1 cellular context compared by ENCODE assay signal in the genomic region with DNA sequence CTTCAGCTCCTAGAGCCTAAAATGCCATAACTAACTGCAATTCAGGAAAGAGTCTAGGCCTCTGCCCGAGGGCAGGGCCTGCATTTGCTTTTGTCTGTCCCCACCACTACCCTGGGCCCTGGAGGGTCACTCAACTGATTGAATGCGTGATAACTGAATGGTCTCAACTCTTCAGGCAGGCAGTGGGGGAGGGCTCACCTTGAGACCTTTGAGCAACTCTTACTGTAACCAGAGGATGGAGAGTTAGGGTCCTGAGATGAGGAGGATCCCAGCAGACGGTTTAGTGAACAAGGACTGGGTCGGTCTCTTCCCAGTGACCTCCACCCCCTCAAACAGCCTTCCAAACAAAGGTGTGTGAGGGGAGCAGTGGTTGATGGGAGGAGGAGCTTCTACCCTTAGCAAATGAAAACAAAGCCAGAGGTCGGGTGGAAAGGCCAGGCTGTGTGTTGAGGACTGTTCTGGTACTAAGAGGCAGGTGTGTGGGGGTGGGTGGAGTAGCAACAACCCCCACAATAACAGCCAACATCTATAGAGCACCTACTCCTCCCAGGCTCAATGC.
TF ChIP-seq lines count a peak whose summit lies in the region.

No MANE protein-coding gene starts in this region.

TF ChIP-seq in HepG2, 621 proteins besides CTCF, POLR2A, EP300 and RAD21 (continued from another document):
- TF ChIP-seq KDM1A (CRISPR knock-in tag; IDR thresholded peaks at IDR 0.05) = no peak
- no peak for TF ChIP-seq HNF4G (IDR thresholded peaks at IDR 0.05; ENCODE audit: borderline replicate concordance, low read depth, low read length)
- no peak for TF ChIP-seq HNF4G (CRISPR knock-in tag; IDR thresholded peaks at IDR 0.05; ENCODE audit: borderline replicate concordance, low read depth)
- TF ChIP-seq SALL1 (CRISPR knock-in tag; IDR thresholded peaks at IDR 0.05) = peak; percentile 44; the same call in 1 of the 2 replicates
- no peak for TF ChIP-seq FOXM1 (CRISPR knock-in tag; IDR thresholded peaks at IDR 0.05)
- TF ChIP-seq MED1 (CRISPR knock-in tag; IDR thresholded peaks at IDR 0.05) = 0 out of 2 replicates have a peak, but pooled peaks have one; percentile 22
- peak; percentile 26; the same call in 1 of the 2 replicates for TF ChIP-seq GFI1 (CRISPR knock-in tag; IDR thresholded peaks at IDR 0.05; ENCODE audit: borderline replicate concordance)
- no peak for TF ChIP-seq PAWR (CRISPR knock-in tag; IDR thresholded peaks at IDR 0.05; ENCODE audit: borderline replicate concordance)
- TF ChIP-seq, protein P1, sequence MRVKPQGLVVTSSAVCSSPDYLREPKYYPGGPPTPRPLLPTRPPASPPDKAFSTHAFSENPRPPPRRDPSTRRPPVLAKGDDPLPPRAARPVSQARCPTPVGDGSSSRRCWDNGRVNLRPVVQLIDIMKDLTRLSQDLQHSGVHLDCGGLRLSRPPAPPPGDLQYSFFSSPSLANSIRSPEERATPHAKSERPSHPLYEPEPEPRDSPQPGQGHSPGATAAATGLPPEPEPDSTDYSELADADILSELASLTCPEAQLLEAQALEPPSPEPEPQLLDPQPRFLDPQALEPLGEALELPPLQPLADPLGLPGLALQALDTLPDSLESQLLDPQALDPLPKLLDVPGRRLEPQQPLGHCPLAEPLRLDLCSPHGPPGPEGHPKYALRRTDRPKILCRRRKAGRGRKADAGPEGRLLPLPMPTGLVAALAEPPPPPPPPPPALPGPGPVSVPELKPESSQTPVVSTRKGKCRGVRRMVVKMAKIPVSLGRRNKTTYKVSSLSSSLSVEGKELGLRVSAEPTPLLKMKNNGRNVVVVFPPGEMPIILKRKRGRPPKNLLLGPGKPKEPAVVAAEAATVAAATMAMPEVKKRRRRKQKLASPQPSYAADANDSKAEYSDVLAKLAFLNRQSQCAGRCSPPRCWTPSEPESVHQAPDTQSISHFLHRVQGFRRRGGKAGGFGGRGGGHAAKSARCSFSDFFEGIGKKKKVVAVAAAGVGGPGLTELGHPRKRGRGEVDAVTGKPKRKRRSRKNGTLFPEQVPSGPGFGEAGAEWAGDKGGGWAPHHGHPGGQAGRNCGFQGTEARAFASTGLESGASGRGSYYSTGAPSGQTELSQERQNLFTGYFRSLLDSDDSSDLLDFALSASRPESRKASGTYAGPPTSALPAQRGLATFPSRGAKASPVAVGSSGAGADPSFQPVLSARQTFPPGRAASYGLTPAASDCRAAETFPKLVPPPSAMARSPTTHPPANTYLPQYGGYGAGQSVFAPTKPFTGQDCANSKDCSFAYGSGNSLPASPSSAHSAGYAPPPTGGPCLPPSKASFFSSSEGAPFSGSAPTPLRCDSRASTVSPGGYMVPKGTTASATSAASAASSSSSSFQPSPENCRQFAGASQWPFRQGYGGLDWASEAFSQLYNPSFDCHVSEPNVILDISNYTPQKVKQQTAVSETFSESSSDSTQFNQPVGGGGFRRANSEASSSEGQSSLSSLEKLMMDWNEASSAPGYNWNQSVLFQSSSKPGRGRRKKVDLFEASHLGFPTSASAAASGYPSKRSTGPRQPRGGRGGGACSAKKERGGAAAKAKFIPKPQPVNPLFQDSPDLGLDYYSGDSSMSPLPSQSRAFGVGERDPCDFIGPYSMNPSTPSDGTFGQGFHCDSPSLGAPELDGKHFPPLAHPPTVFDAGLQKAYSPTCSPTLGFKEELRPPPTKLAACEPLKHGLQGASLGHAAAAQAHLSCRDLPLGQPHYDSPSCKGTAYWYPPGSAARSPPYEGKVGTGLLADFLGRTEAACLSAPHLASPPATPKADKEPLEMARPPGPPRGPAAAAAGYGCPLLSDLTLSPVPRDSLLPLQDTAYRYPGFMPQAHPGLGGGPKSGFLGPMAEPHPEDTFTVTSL (CRISPR knock-in tag; IDR thresholded peaks at IDR 0.05; ENCODE audit: borderline replicate concordance) = peak; percentile 28; the same call in 1 of the 2 replicates
- TF ChIP-seq, protein P2, sequence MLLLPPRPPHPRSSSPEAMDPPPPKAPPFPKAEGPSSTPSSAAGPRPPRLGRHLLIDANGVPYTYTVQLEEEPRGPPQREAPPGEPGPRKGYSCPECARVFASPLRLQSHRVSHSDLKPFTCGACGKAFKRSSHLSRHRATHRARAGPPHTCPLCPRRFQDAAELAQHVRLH (CRISPR knock-in tag; IDR thresholded peaks at IDR 0.05; ENCODE audit: borderline replicate concordance, low read depth) = peak; percentile 47; the same call in 1 of the 2 replicates
- TF ChIP-seq GATAD2A (CRISPR knock-in tag; IDR thresholded peaks at IDR 0.05) = 0 out of 2 replicates have a peak, but pooled peaks have one; percentile 53
- TF ChIP-seq, protein P3, sequence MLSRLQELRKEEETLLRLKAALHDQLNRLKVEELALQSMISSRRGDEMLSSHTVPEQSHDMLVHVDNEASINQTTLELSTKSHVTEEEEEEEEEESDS (CRISPR knock-in tag; IDR thresholded peaks at IDR 0.05; ENCODE audit: borderline replicate concordance) = no peak
- peak; percentile 54; the same call in 1 of the 2 replicates for TF ChIP-seq BORCS8-MEF2B (CRISPR knock-in tag; IDR thresholded peaks at IDR 0.05)
- peak; percentile 53 for TF ChIP-seq ZNF143 (CRISPR knock-in tag; IDR thresholded peaks at IDR 0.05)
- TF ChIP-seq DPF2 (CRISPR knock-in tag; IDR thresholded peaks at IDR 0.05; ENCODE audit: borderline replicate concordance, low read depth) = 0 out of 2 replicates have a peak, but pooled peaks have one; percentile 27
- no peak for TF ChIP-seq LCORL (IDR thresholded peaks at IDR 0.05)
- TF ChIP-seq LCORL (CRISPR knock-in tag; IDR thresholded peaks at IDR 0.05) = peak; percentile 39; the same call in 1 of the 2 replicates
- TF ChIP-seq HMG20A (CRISPR knock-in tag; IDR thresholded peaks at IDR 0.05; ENCODE audit: borderline replicate concordance) = no peak
- no peak for TF ChIP-seq ZKSCAN8 (CRISPR knock-in tag; IDR thresholded peaks at IDR 0.05; ENCODE audit: borderline replicate concordance)
- peak; percentile 72; the same call in 1 of the 2 replicates for TF ChIP-seq SETDB1 (CRISPR knock-in tag; IDR thresholded peaks at IDR 0.05; ENCODE audit: borderline replicate concordance)
